15 cellular contexts compared by ENCODE assay signal in genomic region chr7:150954986-150955518, GRCh38. TPM values are rescaled to one million over a fixed set of nuclear protein-coding genes. Genes with fewer than 3 reads are reported as not detected.
DNase-seq lines count a peak whose midpoint lies in the region; ATAC-seq and TF ChIP-seq lines count a peak whose summit lies in the region.
"Had no signal": no experiment of that assay in that cellular context is flagged by ENCODE, and none has a peak within 500 bp of the region (broad histone marks: within the 10 kb centered on the region; RNA-seq: fewer than 3 reads in every experiment).

No MANE protein-coding gene starts in this region.

- BruUV-seq in Panc1 (replicated peaks; lab: Mats Ljungman, UMichigan), result no TSS peak

- peak overlapping the region; percentile 92 for H2BK12ac ChIP-seq in neuronal stem cell (ENCODE audit: low read length)

- POLR2A ChIA-PET in Panc1 (lab: Charles Lee), result no interaction called here

- peak overlapping the region; percentile 97 for H3K18ac ChIP-seq in neuronal stem cell (ENCODE audit: low read length)

- CTCF ChIA-PET in Panc1 (lab: Charles Lee), result no interaction called here

- peak overlapping the region; percentile 43 for H4K91ac ChIP-seq in neuronal stem cell (ENCODE audit: low read depth, low read length, poor library complexity)

- H3K4me3 ChIP-seq in Panc1 (ENCODE audit: low read depth in 2 of 2, low read length in 2 of 2) (no peak overlapping the region; a peak in 1 of 4 replicates), neuronal stem cell (ENCODE audit: low read length in 2 of 2) (no peak overlapping the region), tibial nerve (peak overlapping the region in 3 of 4 donors; percentile 9 to 27 (median 25)), ascending aorta (peak overlapping the region in 1 of 2 donors; percentile 48)
- H3K4me3 ChIP-seq: body of pancreas had no signal

- peak overlapping the region; percentile 23 for H3K4me2 ChIP-seq in neuronal stem cell (ENCODE audit: insufficient read depth, low read length, poor library complexity, severe bottlenecking)

- H4K8ac ChIP-seq in neuronal stem cell (ENCODE audit: low read depth, low read length), result no peak overlapping the region

- H2AK5ac ChIP-seq in neuronal stem cell (ENCODE audit: low read depth, low read length), result peak overlapping the region; percentile 99

- peak; percentile 19; the same call in 1 of the 2 replicates for ATAC-seq in Panc1
- ATAC-seq in Right ventricle myocardium superior (ENCODE audit: poor library complexity), result peak; percentile 5
- ATAC-seq: activated CD4-positive, alpha-beta T cell treated with anti-CD3 and anti-CD28 coated beads for 36 hours; natural killer cell treated with Interleukin-12 subunit alpha and Interleukin-12 subunit beta and Interleukin-15 and Interleukin-18, amount 100 ng/mL, for 72 hours; stimulated activated effector memory CD8-positive, alpha-beta T cell treated with anti-CD3 and anti-CD28 coated beads, Interleukin-12 subunit alpha, Interleukin-12 subunit beta, amount 100 ng/mL, for 72 hours had no signal

- peaks cover 5% of the 10 kb centered on the region for H3K79me1 ChIP-seq in neuronal stem cell (ENCODE audit: low read depth, low read length)

- intact Hi-C loops in Panc1 (cut with micrococcal nuclease; ENCODE audit: unreplicated experiment) (no loop called here), Right ventricle myocardium superior (cut with DNase I) (loop anchor here (5.0 kb wide), 1 partner anchor 53 kb away; no protein-coding TSS in a partner anchor), ascending aorta (cut with DNase I) (no loop called here)

- H3K4me1 ChIP-seq in Panc1 (ENCODE audit: control insufficient read depth, insufficient read depth, low read length) (no peaks in the 10 kb centered on the region), neuronal stem cell (ENCODE audit: control insufficient read depth in 2 of 2, insufficient read depth in 1 of 2, low read depth in 1 of 2, low read length in 2 of 2) (peaks cover 5 to 16% of the 10 kb centered on the region in 2 donors), tibial nerve (peaks cover 0 to 25% (median 14%) of the 10 kb centered on the region in 4 donors), ascending aorta (peaks cover 3 to 7% of the 10 kb centered on the region in 2 donors)

- H3K27ac ChIP-seq in Panc1 (ENCODE audit: low read length), result no peak overlapping the region
- no peak overlapping the region for H3K27ac ChIP-seq in neuronal stem cell (replicated peaks; ENCODE audit: low read length)
- H3K27ac ChIP-seq in tibial nerve, result peak overlapping the region; percentile 27 to 80 (median 54)
- no peak overlapping the region for H3K27ac ChIP-seq in ascending aorta

- peak overlapping the region; percentile 95 for H2BK15ac ChIP-seq in neuronal stem cell (ENCODE audit: low read length)

- H3K23ac ChIP-seq in neuronal stem cell (ENCODE audit: low read depth, low read length, poor library complexity), result peak overlapping the region; percentile 92

- no peaks in the 10 kb centered on the region for H3K27me3 ChIP-seq in Panc1 (ENCODE audit: control insufficient read depth, insufficient read depth, low read length)
- peaks cover 0 to 9% (median 0%) of the 10 kb centered on the region in 3 experiments for H3K27me3 ChIP-seq in neuronal stem cell (ENCODE audit: control insufficient read depth in 3 of 3, insufficient read depth in 3 of 3, low read depth in 1 of 3, low read length in 3 of 3)
- H3K27me3 ChIP-seq in tibial nerve, result peaks cover 0 to 47% of the 10 kb centered on the region in 2 donors
- no peaks in the 10 kb centered on the region for H3K27me3 ChIP-seq in ascending aorta
- H3K27me3 ChIP-seq: body of pancreas had no signal

- TF ChIP-seq CTCF in Panc1 (IDR thresholded peaks at IDR 0.05) (no peak), tibial nerve (IDR thresholded peaks at IDR 0.05) (no peak), ascending aorta (IDR thresholded peaks at IDR 0.05) (no peak)

- H3K9ac ChIP-seq in neuronal stem cell (ENCODE audit: low read depth, low read length, poor library complexity), result peak overlapping the region; percentile 75

- peak overlapping the region; percentile 77 for H2BK120ac ChIP-seq in neuronal stem cell (ENCODE audit: low read depth, low read length)

- peak overlapping the region; percentile 71 for H3K4ac ChIP-seq in neuronal stem cell (ENCODE audit: low read length)

- WGBS in neuronal stem cell (ENCODE audit: extremely low coverage in 2 of 2, insufficient read length in 2 of 2, insufficient replicate concordance in 1 of 2), 2 donors, result no CpG with 5 or more reads among the region's 21 CpGs
- 54 to 66% methylated on average over 16 to 21 of the region's 21 CpGs for WGBS in tibial nerve, 2 donors

- no peak for DNase-seq in Panc1 (ENCODE audit: low read depth, low spot score)
- DNase-seq in Right ventricle myocardium superior, result peak; percentile 39
- no peak for DNase-seq in neuronal stem cell (ENCODE audit: low spot score)
- DNase-seq in tibial nerve (ENCODE audit: low spot score in 2 of 2), result no peak
- no peak for DNase-seq in NK-92 treated with Interleukin-12 subunit alpha and Interleukin-12 subunit beta, amount 100 ng/mL, for 24 hours (lab: John Stamatoyannopoulos, UW)
- no peak for DNase-seq in NCI-H2029 (lab: John Stamatoyannopoulos, UW)
- no peak for DNase-seq in ascending aorta (ENCODE audit: low spot score in 2 of 2)
- DNase-seq: activated CD4-positive, alpha-beta T cell treated with anti-CD3 and anti-CD28 coated beads for 36 hours; activated naive CD4-positive, alpha-beta T cell treated with anti-CD3 and anti-CD28 coated beads for 36 hours; KBM-7; SIG-M5; T-helper 9 cell had no signal

- H3K36me3 ChIP-seq in Panc1 (ENCODE audit: control insufficient read depth, insufficient read depth, low read length), result no peaks in the 10 kb centered on the region
- no peaks in the 10 kb centered on the region for H3K36me3 ChIP-seq in neuronal stem cell (replicated peaks in 1 of 2; ENCODE audit: control insufficient read depth in 2 of 2, insufficient read depth in 2 of 2, low read length in 2 of 2)
- H3K36me3 ChIP-seq in tibial nerve, result no peaks in the 10 kb centered on the region
- no peaks in the 10 kb centered on the region for H3K36me3 ChIP-seq in ascending aorta

- peak overlapping the region; percentile 97 for H3K14ac ChIP-seq in neuronal stem cell (ENCODE audit: low read length)

- H2AFZ ChIP-seq in neuronal stem cell (ENCODE audit: low read length), result no peak overlapping the region

- TF ChIP-seq POLR2A in tibial nerve (IDR thresholded peaks at IDR 0.05), result no peak

- no peak for TF ChIP-seq EP300 in tibial nerve (IDR thresholded peaks at IDR 0.05)

- in situ Hi-C loops in Panc1 (cut with HindIII; ENCODE audit: low pct_unique_long_range_greater_than_20kb, low sequenced_read_pairs), result no loop called here

- peak overlapping the region; percentile 84 for H2BK5ac ChIP-seq in neuronal stem cell (ENCODE audit: low read length)

- H3K9me3 ChIP-seq in Panc1 (ENCODE audit: control insufficient read depth, insufficient read depth, low read depth, low read length), result no peaks in the 10 kb centered on the region
- H3K9me3 ChIP-seq in neuronal stem cell (replicated peaks in 1 of 2; ENCODE audit: control insufficient read depth in 2 of 2, insufficient read depth in 1 of 2, low read depth in 1 of 2, low read length in 2 of 2), result no peaks in the 10 kb centered on the region
- no peaks in the 10 kb centered on the region for H3K9me3 ChIP-seq in tibial nerve
- no peaks in the 10 kb centered on the region for H3K9me3 ChIP-seq in ascending aorta
- H3K9me3 ChIP-seq: body of pancreas had no signal

RNA-seq across cellular contexts. Expression of gene KCNH2, which starts 23.1 kb away (rescaled TPM):
- total RNA-seq in Panc1 (2021; ENCODE audit: unreplicated experiment) (1.8 TPM), Right ventricle myocardium superior (88.9 TPM), tibial nerve (1 to 10 TPM; 1.5 to 9.0 (median 2.4) TPM), ascending aorta (not detected)
- 3.1 TPM for polyA plus RNA-seq in Panc1 (2012; ENCODE audit: insufficient read length)
- 9.1 TPM for polyA plus RNA-seq in neuronal stem cell (2013, experiment 1 of 2)
- polyA plus RNA-seq in neuronal stem cell (2013, experiment 2 of 2), result 9.1 TPM

RNA-seq across cellular contexts. Expression of gene NOS3, which starts 35.8 kb away (rescaled TPM):
- 3.1 TPM for total RNA-seq in Panc1 (2021; ENCODE audit: unreplicated experiment)
- 7.4 TPM for polyA plus RNA-seq in Panc1 (2012; ENCODE audit: insufficient read length)
- total RNA-seq in Right ventricle myocardium superior, result 10.0 TPM
- 5.4 TPM for polyA plus RNA-seq in neuronal stem cell (2013, experiment 1 of 2)
- polyA plus RNA-seq in neuronal stem cell (2013, experiment 2 of 2), result 5.6 TPM
- 10 to 100 TPM; 20.3 to 38.1 (median 23.8) TPM for total RNA-seq in tibial nerve
- 185 TPM for total RNA-seq in ascending aorta

Comparison
In these comparisons a context has a peak if more than half of its experiments do, and no peak if none do; other contexts are left out.
1. H3K27ac ChIP-seq: peak in tibial nerve (4 of 4); none in Panc1 (single experiment), neuronal stem cell (single experiment) and ascending aorta (0 of 2).
2. H3K4me3 ChIP-seq: peak in tibial nerve (3 of 4); none in Panc1 (0 of 2) and neuronal stem cell (0 of 2).